ENCODE assay signal across 1 cellular context in the genomic region with DNA sequence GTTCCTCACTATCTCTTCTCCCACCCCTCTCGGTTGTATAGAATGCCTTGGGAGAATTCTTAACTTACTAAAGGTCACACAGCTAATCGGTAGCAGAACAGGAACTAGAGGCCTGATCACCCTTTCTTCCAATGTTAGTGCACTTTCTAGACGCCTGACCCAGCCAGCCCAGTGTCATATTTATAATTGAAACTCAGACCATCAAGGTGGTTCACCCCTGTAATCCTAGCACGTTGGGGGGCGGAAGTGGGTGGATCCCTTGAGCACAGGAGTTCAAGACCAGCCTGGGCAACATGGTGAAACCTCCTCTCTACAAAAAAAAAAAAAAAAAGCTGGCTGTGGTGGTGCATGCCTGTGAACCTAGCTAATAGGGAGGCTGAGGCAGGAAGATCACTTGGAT.
TF ChIP-seq lines count a peak whose summit lies in the region.

No MANE protein-coding gene starts in this region.

TF ChIP-seq in HepG2, 621 proteins besides CTCF, POLR2A, EP300 and RAD21:
- TF ChIP-seq ZBED4 (CRISPR knock-in tag; IDR thresholded peaks at IDR 0.05; ENCODE audit: borderline replicate concordance) (no peak), KMT2B (CRISPR knock-in tag; IDR thresholded peaks at IDR 0.05) (no peak), PRPF4 (IDR thresholded peaks at IDR 0.05; ENCODE audit: low read depth, low read length, poor library complexity, severe bottlenecking) (no peak)
